Comparison of ENCODE assay signal across 20 cellular contexts in the genomic region with DNA sequence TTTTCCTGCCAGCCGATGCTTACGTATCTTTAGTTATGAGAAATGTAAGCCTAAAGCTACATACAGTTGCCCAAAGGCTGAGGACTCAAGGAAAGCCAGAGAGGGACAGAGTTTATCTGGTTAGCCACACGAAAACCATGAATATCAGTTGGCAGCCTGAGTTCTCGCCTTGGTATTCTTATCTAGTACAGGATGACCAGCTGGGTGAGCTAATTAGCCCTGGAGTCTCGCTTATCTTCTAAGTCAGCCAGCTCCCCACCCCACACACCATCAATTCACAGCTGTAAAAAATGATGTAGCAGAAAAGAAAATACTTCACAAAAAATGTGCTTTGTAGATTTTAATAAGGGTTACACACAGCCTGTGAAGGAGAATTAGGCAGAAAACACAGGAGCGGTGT.
DNase-seq lines count a peak whose midpoint lies in the region; ATAC-seq, FAIRE-seq and TF ChIP-seq lines count a peak whose summit lies in the region.
"Had no signal": no experiment of that assay in that cellular context is flagged by ENCODE, and none has a peak within 500 bp of the region (broad histone marks: within the 10 kb centered on the region; RNA-seq: fewer than 3 reads in every experiment).

No MANE protein-coding gene starts in this region.

- TF ChIP-seq CTCF in K562 (IDR thresholded peaks at IDR 0.05 in 2 of 3, conservative IDR thresholded peaks at IDR 0.05 in 1 of 3; ENCODE audit: insufficient read depth in 2 of 3, low read depth in 1 of 3, low read length in 3 of 3): no peak
- no peak for TF ChIP-seq CTCF in Peyer's patch (IDR thresholded peaks at IDR 0.05)

- H3K36me3 Mint-ChIP-seq in activated T-cell treated with anti-CD3 and anti-CD28 coated beads, Interleukin-2, amount 50 U/mL, for 4 hours (ENCODE audit: insufficient read depth): no peaks in the 10 kb centered on the region
- H3K36me3 Mint-ChIP-seq: CD4-positive, CD25-positive, alpha-beta regulatory T cell; CD8-positive, alpha-beta memory T cell had no signal

- no peaks in the 10 kb centered on the region for H3K27me3 ChIP-seq in K562 (ENCODE audit: control insufficient read depth in 2 of 2, insufficient read depth in 2 of 2, low read length in 2 of 2)
- H3K27me3 ChIP-seq in mesendoderm (ENCODE audit: insufficient read depth, low read length, poor library complexity): no peaks in the 10 kb centered on the region
- H3K27me3 ChIP-seq in Peyer's patch: no peaks in the 10 kb centered on the region
- H3K27me3 ChIP-seq: BE2C had no signal

- peak; percentile 17 for DNase-seq in A172 (ENCODE audit: low spot score)
- DNase-seq in ELF-1 (ENCODE audit: low read depth, low spot score): peak; percentile 7
- peak in 1 of 4 experiments; percentile 8 for DNase-seq in K562 (ENCODE audit: extremely low read depth in 1 of 4, low spot score in 3 of 4)
- peak; percentile 95 for DNase-seq in mesendoderm
- DNase-seq in NCI-H526 (lab: John Stamatoyannopoulos, UW): no peak
- no peak for DNase-seq in Peyer's patch
- no peak for DNase-seq in activated T-cell treated with anti-CD3 and anti-CD28 coated beads, Interleukin-2, amount 50 U/mL, for 4 hours
- DNase-seq: ACHN; BE2C; C1 segment of cervical spinal cord; Caco-2; CD4-positive, CD25-positive, alpha-beta regulatory T cell; CD8-positive, alpha-beta memory T cell; GDM1; H9 had no signal

- no peak overlapping the region for H3K4me3 Mint-ChIP-seq in activated T-cell treated with anti-CD3 and anti-CD28 coated beads, Interleukin-2, amount 50 U/mL, for 4 hours
- H3K4me3 Mint-ChIP-seq: CD4-positive, CD25-positive, alpha-beta regulatory T cell; CD8-positive, alpha-beta memory T cell; GM23338; H9 had no signal

- FAIRE-seq in K562 (lab: Jason Lieb, UNC): no peak
- FAIRE-seq: A204.1, D721Med, GM12892, GM18507 had no signal

- no peaks in the 10 kb centered on the region for H3K4me1 Mint-ChIP-seq in activated T-cell treated with anti-CD3 and anti-CD28 coated beads, Interleukin-2, amount 50 U/mL, for 4 hours (ENCODE audit: low read depth)
- H3K4me1 Mint-ChIP-seq: CD8-positive, alpha-beta memory T cell had no signal

- H3K79me2 ChIP-seq in K562 (ENCODE audit: control insufficient read depth, insufficient read depth, low read length) (no peaks in the 10 kb centered on the region), mesendoderm (ENCODE audit: control insufficient read depth, insufficient read depth, low read length) (no peaks in the 10 kb centered on the region)

- H4K20me1 ChIP-seq in K562 (replicated peaks; ENCODE audit: control insufficient read depth, insufficient read depth, low read length): no peaks in the 10 kb centered on the region

- no TSS peak for BruUV-seq in K562 (replicated peaks; lab: Mats Ljungman, UMichigan)

- no peak overlapping the region for H2AK5ac ChIP-seq in mesendoderm (ENCODE audit: low read length)

- H3K9me1 ChIP-seq in K562 (ENCODE audit: control insufficient read depth, insufficient read depth, low read length): no peaks in the 10 kb centered on the region

- no peak overlapping the region for H4K5ac ChIP-seq in mesendoderm (ENCODE audit: low read length)

- H3K9me3 Mint-ChIP-seq in activated T-cell treated with anti-CD3 and anti-CD28 coated beads, Interleukin-2, amount 50 U/mL, for 4 hours: peaks cover 22% of the 10 kb centered on the region
- H3K9me3 Mint-ChIP-seq: H9 had no signal

- 0% methylated on average over 6 of the region's 6 CpGs for WGBS in K562 (ENCODE audit: insufficient coverage, low coverage, missing lambda C conversion rate)
- no CpG with 5 or more reads among the region's 6 CpGs for WGBS in mesendoderm (ENCODE audit: extremely low coverage, insufficient coverage, low lambda C conversion rate)

- H4K8ac ChIP-seq in mesendoderm (ENCODE audit: low read depth, low read length): no peak overlapping the region

- H3K4me1 ChIP-seq in K562 (replicated peaks in 1 of 2; ENCODE audit: control insufficient read depth in 2 of 2, insufficient read depth in 2 of 2, low read length in 2 of 2) (no peaks in the 10 kb centered on the region), mesendoderm (ENCODE audit: control insufficient read depth, low read depth, low read length) (peaks cover 5% of the 10 kb centered on the region), Peyer's patch (no peaks in the 10 kb centered on the region)
- H3K4me1 ChIP-seq: BE2C, Caco-2 had no signal

- in situ Hi-C loops in K562 (cut with MboI): no loop called here

- peak overlapping the region; percentile 54 for H3K56ac ChIP-seq in mesendoderm (ENCODE audit: low read length)

- H3K27me3 Mint-ChIP-seq in activated T-cell treated with anti-CD3 and anti-CD28 coated beads, Interleukin-2, amount 50 U/mL, for 4 hours (ENCODE audit: low read depth): no peaks in the 10 kb centered on the region
- H3K27me3 Mint-ChIP-seq: CD4-positive, CD25-positive, alpha-beta regulatory T cell had no signal

- H3K79me1 ChIP-seq in mesendoderm (ENCODE audit: low read length): no peaks in the 10 kb centered on the region

- TF ChIP-seq EP300 in K562 (IDR thresholded peaks at IDR 0.05; ENCODE audit: low read length): no peak

- intact Hi-C loops in K562 (cut with micrococcal nuclease): no loop called here

- TF ChIP-seq POLR2A in K562 (conservative IDR thresholded peaks at IDR 0.05): no peak
- TF ChIP-seq POLR2A in Peyer's patch (IDR thresholded peaks at IDR 0.05): no peak

- no peak overlapping the region for H2AFZ ChIP-seq in K562 (ENCODE audit: low read depth, low read length)
- H2AFZ ChIP-seq: GM23338 had no signal

- peak overlapping the region; percentile 94 for H3K18ac ChIP-seq in mesendoderm (ENCODE audit: low read length)

- TF ChIP-seq RAD21 in K562 (CRISPR knock-in tag; conservative IDR thresholded peaks at IDR 0.05 in 1 of 2, IDR thresholded peaks at IDR 0.05 in 1 of 2): no peak

- POLR2A ChIA-PET in K562 (lab: Yijun Ruan, JAX): no interaction called here

- peak overlapping the region; percentile 96 for H2BK15ac ChIP-seq in mesendoderm (replicated peaks; ENCODE audit: low read depth)

- H3K4me3 ChIP-seq in K562 (no peak overlapping the region), mesendoderm (ENCODE audit: low read length) (no peak overlapping the region), Peyer's patch (no peak overlapping the region)
- H3K4me3 ChIP-seq: GM23338 had no signal

- no peak overlapping the region for H3K9ac ChIP-seq in K562 (ENCODE audit: insufficient read depth in 1 of 2, low read depth in 2 of 2, low read length in 2 of 2)
- no peak overlapping the region for H3K9ac ChIP-seq in mesendoderm (ENCODE audit: low read length)

- H3K4ac ChIP-seq in mesendoderm (ENCODE audit: low read depth, low read length): peak overlapping the region; percentile 16

- H3K27ac ChIP-seq in K562 (ENCODE audit: extremely low read depth, low read depth, low read length): no peak overlapping the region
- peak overlapping the region; percentile 60 for H3K27ac ChIP-seq in mesendoderm (ENCODE audit: low read depth, low read length)
- no peak overlapping the region for H3K27ac ChIP-seq in Peyer's patch

- H2BK5ac ChIP-seq in mesendoderm (ENCODE audit: low read length): peak overlapping the region; percentile 83

- H3K23ac ChIP-seq in mesendoderm (ENCODE audit: low read length): no peak overlapping the region

- ATAC-seq in K562: no peak
- no peak for ATAC-seq in activated T-cell treated with anti-CD3 and anti-CD28 coated beads, Interleukin-2, amount 50 U/mL, for 4 hours
- ATAC-seq: GM23338 had no signal

- H3K4me2 ChIP-seq in K562 (ENCODE audit: insufficient read depth, low read length) (no peak overlapping the region), mesendoderm (ENCODE audit: low read length) (no peak overlapping the region)
- H3K4me2 ChIP-seq: GM23338 had no signal

- CTCF ChIA-PET in K562 (lab: Yijun Ruan, JAX; ENCODE audit: low intra/inter-chr PET ratio): no interaction called here

- no peaks in the 10 kb centered on the region for H3K36me3 ChIP-seq in K562 (ENCODE audit: control insufficient read depth, insufficient read depth, low read length)
- no peaks in the 10 kb centered on the region for H3K36me3 ChIP-seq in mesendoderm (ENCODE audit: control insufficient read depth, insufficient read depth, low read length)
- no peaks in the 10 kb centered on the region for H3K36me3 ChIP-seq in Peyer's patch
- H3K36me3 ChIP-seq: BE2C had no signal

- H3K9me3 ChIP-seq in K562 (replicated peaks; ENCODE audit: control insufficient read depth, insufficient read depth, low read depth, low read length) (no peaks in the 10 kb centered on the region), Peyer's patch (no peaks in the 10 kb centered on the region)
- H3K9me3 ChIP-seq: BE2C, Caco-2 had no signal

- H2BK120ac ChIP-seq in mesendoderm (ENCODE audit: low read depth, low read length): no peak overlapping the region

TF ChIP-seq in K562, 482 proteins besides CTCF, POLR2A, EP300 and RAD21:
- TF ChIP-seq CBFA2T2 (conservative IDR thresholded peaks at IDR 0.05) (peak; percentile 56), SREBF2 (CRISPR knock-in tag; IDR thresholded peaks at IDR 0.05) (no peak), HMBOX1 (IDR thresholded peaks at IDR 0.05) (peak; percentile 55; the same call in 1 of the 2 replicates), CHCHD3 (CRISPR knock-in tag; IDR thresholded peaks at IDR 0.05) (no peak), KAT8 (IDR thresholded peaks at IDR 0.05; ENCODE audit: low read depth) (no peak), CBFA2T3 (IDR thresholded peaks at IDR 0.05) (peak; percentile 76)
- TF ChIP-seq, protein P1, sequence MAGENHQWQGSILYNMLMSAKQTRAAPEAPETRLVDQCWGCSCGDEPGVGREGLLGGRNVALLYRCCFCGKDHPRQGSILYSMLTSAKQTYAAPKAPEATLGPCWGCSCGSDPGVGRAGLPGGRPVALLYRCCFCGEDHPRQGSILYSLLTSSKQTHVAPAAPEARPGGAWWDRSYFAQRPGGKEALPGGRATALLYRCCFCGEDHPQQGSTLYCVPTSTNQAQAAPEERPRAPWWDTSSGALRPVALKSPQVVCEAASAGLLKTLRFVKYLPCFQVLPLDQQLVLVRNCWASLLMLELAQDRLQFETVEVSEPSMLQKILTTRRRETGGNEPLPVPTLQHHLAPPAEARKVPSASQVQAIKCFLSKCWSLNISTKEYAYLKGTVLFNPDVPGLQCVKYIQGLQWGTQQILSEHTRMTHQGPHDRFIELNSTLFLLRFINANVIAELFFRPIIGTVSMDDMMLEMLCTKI (IDR thresholded peaks at IDR 0.05; ENCODE audit: partially characterized antibody): no peak
TF ChIP-seq in K562: peak in this region for 3.

Comparison
In these comparisons a context has a peak if more than half of its experiments do, and no peak if none do; other contexts are left out.
1. DNase-seq: peak in A172 (single experiment), ELF-1 (single experiment) and mesendoderm (single experiment); none in NCI-H526 (0 of 2), Peyer's patch (0 of 3) and activated T-cell treated with anti-CD3 and anti-CD28 coated beads, Interleukin-2, amount 50 U/mL, for 4 hours (single experiment).